In the genomic region with DNA sequence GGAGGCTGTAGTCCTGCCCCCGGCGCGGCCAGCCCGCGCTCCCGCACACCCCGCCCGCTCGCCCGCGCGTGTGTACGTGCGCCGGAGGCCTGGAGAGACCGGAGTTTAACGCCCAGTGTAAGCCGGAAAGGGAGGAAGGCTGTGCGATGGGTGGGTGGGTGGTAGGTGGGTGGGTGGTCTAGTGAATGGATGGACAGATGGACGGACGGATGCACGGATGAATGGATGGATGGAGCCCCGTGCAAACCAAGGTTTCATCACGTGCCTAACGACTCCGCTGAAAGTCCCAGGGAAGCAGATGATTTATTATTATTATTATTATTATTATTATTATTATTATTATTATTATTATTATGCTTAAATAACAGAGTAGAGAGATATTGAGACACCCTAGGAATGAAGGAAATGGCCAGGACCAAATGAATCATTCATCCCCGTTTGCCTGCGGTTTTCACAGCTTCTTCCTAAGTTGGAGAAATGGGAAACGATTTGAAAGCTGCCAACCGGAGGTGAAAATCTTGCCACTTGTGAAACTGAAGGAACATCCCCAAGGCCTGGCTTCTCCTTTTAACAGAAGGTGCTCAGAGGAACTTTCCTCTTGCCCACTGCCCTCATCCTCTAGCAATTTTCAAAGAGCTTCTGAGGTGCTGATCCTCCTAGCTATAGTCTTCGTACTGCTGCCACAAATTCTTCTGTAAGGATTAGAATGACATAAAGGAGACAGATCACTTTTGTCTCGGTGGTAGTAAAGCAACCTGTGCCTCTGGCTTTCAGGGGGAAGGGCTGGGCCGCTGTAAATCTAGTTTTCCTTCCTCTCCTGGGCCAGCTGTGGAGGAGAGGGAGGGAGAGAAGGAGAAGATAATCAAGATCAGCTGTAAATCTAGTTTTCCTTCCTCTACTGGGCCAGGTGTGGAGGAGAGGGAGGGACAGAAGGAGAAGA, we compare ENCODE assay signal across 8 cellular contexts. TPM values are rescaled to one million over a fixed set of nuclear protein-coding genes. Genes with fewer than 3 reads are reported as not detected.
DNase-seq lines count a peak whose midpoint lies in the region; ATAC-seq, FAIRE-seq and TF ChIP-seq lines count a peak whose summit lies in the region.

No MANE protein-coding gene starts in this region.

- H3K9me3 Mint-ChIP-seq in CD4-positive, alpha-beta memory T cell = peaks cover 0 to 7% (median 0%) of the 10 kb centered on the region in 8 donors
- peaks cover 2% of the 10 kb centered on the region for H3K9me3 Mint-ChIP-seq in stimulated activated effector memory CD8-positive, alpha-beta T cell treated with anti-CD3 and anti-CD28 coated beads, Interleukin-12 subunit alpha, Interleukin-12 subunit beta, amount 100 ng/mL, for 72 hours

- H3K9ac ChIP-seq in endothelial cell of umbilical vein (replicated peaks; ENCODE audit: extremely low read depth, insufficient read depth, low read length) = no peak overlapping the region

- BruUV-seq in endothelial cell of umbilical vein (replicated peaks; lab: Mats Ljungman, UMichigan) = no TSS peak

- H3K4me1 Mint-ChIP-seq in CD4-positive, alpha-beta memory T cell = peaks cover 0 to 13% (median 3%) of the 10 kb centered on the region in 4 donors
- no peaks in the 10 kb centered on the region for H3K4me1 Mint-ChIP-seq in stimulated activated effector memory CD8-positive, alpha-beta T cell treated with anti-CD3 and anti-CD28 coated beads, Interleukin-12 subunit alpha, Interleukin-12 subunit beta, amount 100 ng/mL, for 72 hours

- POLR2A ChIA-PET in CD4-positive, alpha-beta memory T cell (lab: Charles Lee; ENCODE audit: partially characterized antibody) = no interaction called here
- POLR2A ChIA-PET in endothelial cell of umbilical vein (lab: Charles Lee) = no interaction called here

- H2AFZ ChIP-seq in endothelial cell of umbilical vein (ENCODE audit: low read depth, low read length) = peak overlapping the region; percentile 62

- H3K4me3 Mint-ChIP-seq in CD4-positive, alpha-beta memory T cell = peak overlapping the region in 7 of 8 donors; percentile 11 to 62 (median 41)
- H3K4me3 Mint-ChIP-seq in stimulated activated effector memory CD8-positive, alpha-beta T cell treated with anti-CD3 and anti-CD28 coated beads, Interleukin-12 subunit alpha, Interleukin-12 subunit beta, amount 100 ng/mL, for 72 hours = no peak overlapping the region

- WGBS in pancreas, 2 donors = 11% methylated on average over 32 to 33 of the region's 33 CpGs

- TF ChIP-seq CTCF in endothelial cell of umbilical vein (IDR thresholded peaks at IDR 0.05; ENCODE audit: extremely low read depth in 1 of 2, insufficient read depth in 1 of 2, low read depth in 1 of 2, low read length in 2 of 2) (no peak), pancreas (IDR thresholded peaks at IDR 0.05) (no peak)

- FAIRE-seq in endothelial cell of umbilical vein (lab: Jason Lieb, UNC) (peak; percentile 42), pancreas (lab: Jason Lieb, UNC) (no peak)

- no peaks in the 10 kb centered on the region for H3K36me3 Mint-ChIP-seq in CD4-positive, alpha-beta memory T cell
- no peaks in the 10 kb centered on the region for H3K36me3 Mint-ChIP-seq in stimulated activated effector memory CD8-positive, alpha-beta T cell treated with anti-CD3 and anti-CD28 coated beads, Interleukin-12 subunit alpha, Interleukin-12 subunit beta, amount 100 ng/mL, for 72 hours

- dilution Hi-C loops in endothelial cell of umbilical vein (cut with MboI; ENCODE audit: extremely low pct_ligation_motif_present, low sequenced_read_pairs) = no loop called here

- no peaks in the 10 kb centered on the region for H3K9me1 ChIP-seq in endothelial cell of umbilical vein (replicated peaks; ENCODE audit: control insufficient read depth, extremely low read depth, insufficient read depth, low read length)

- no peaks in the 10 kb centered on the region for H3K79me2 ChIP-seq in endothelial cell of umbilical vein (ENCODE audit: control insufficient read depth, insufficient read depth, low read length)

- H3K27me3 ChIP-seq in CD4-positive, alpha-beta memory T cell (ENCODE audit: insufficient read depth, low read length) = no peaks in the 10 kb centered on the region
- no peaks in the 10 kb centered on the region for H3K27me3 ChIP-seq in endothelial cell of umbilical vein (ENCODE audit: control insufficient read depth in 2 of 2, insufficient read depth in 2 of 2, low read length in 2 of 2)
- no peaks in the 10 kb centered on the region for H3K27me3 ChIP-seq in pancreas

- CTCF ChIA-PET in CD4-positive, alpha-beta memory T cell (lab: Charles Lee; ENCODE audit: partially characterized antibody) = no interaction called here
- CTCF ChIA-PET in endothelial cell of umbilical vein (lab: Charles Lee) = interaction anchor here (0.6 to 2.2 kb wide), 5 partner anchors 34 to 626 kb away, joined by 3 to 10 read pairs (median 4); no protein-coding TSS in a partner anchor

- no peak for TF ChIP-seq POLR2A in endothelial cell of umbilical vein (IDR thresholded peaks at IDR 0.05; ENCODE audit: low read depth, low read length)

- H3K4me1 ChIP-seq in CD4-positive, alpha-beta memory T cell (ENCODE audit: insufficient read depth, low read length) = no peaks in the 10 kb centered on the region
- H3K4me1 ChIP-seq in endothelial cell of umbilical vein (ENCODE audit: control insufficient read depth, extremely low read depth, insufficient read depth, low read length) (peaks cover 3% of the 10 kb centered on the region), pancreas (no peaks in the 10 kb centered on the region)

- no peak overlapping the region for H3K27ac ChIP-seq in CD4-positive, alpha-beta memory T cell (ENCODE audit: low read depth, low read length)
- H3K27ac ChIP-seq in endothelial cell of umbilical vein (ENCODE audit: insufficient read depth, low read depth, low read length) = no peak overlapping the region
- no peak overlapping the region for H3K27ac ChIP-seq in pancreas

- no peaks in the 10 kb centered on the region for H3K36me3 ChIP-seq in CD4-positive, alpha-beta memory T cell (ENCODE audit: insufficient read depth, low read length)
- H3K36me3 ChIP-seq in endothelial cell of umbilical vein (ENCODE audit: control insufficient read depth in 2 of 2, extremely low read depth in 1 of 2, insufficient read depth in 2 of 2, low read length in 2 of 2) (no peaks in the 10 kb centered on the region), pancreas (no peaks in the 10 kb centered on the region)

- no peaks in the 10 kb centered on the region for H3K9me3 ChIP-seq in CD4-positive, alpha-beta memory T cell (ENCODE audit: control insufficient read depth in 1 of 2, low read length in 2 of 2)
- H3K9me3 ChIP-seq in endothelial cell of umbilical vein (replicated peaks; ENCODE audit: control insufficient read depth, insufficient read depth, low read length) (no peaks in the 10 kb centered on the region), pancreas (no peaks in the 10 kb centered on the region)

- no peak for DNase-seq in CD4-positive, alpha-beta memory T cell
- DNase-seq in LHCN-M2 (ENCODE audit: low read depth) (peak; percentile 26), endothelial cell of umbilical vein (ENCODE audit: low read depth, low spot score) (peak; percentile 5), pancreas (no peak), NCI-H446 treated with DMSO at 0.1 percent for 48 hours (lab: John Stamatoyannopoulos, UW) (no peak)
- no peak for DNase-seq in stimulated activated effector memory CD8-positive, alpha-beta T cell treated with anti-CD3 and anti-CD28 coated beads, Interleukin-12 subunit alpha, Interleukin-12 subunit beta, amount 100 ng/mL, for 72 hours (ENCODE audit: low spot score in 2 of 2)

- no peaks in the 10 kb centered on the region for H4K20me1 ChIP-seq in endothelial cell of umbilical vein (replicated peaks; ENCODE audit: control insufficient read depth, extremely low read depth, insufficient read depth, low read length)

- peaks cover 19 to 32% of the 10 kb centered on the region in 2 donors for H3K27me3 Mint-ChIP-seq in CD4-positive, alpha-beta memory T cell

- intact Hi-C loops in CD4-positive, alpha-beta memory T cell (cut with micrococcal nuclease) = no loop called here
- intact Hi-C loops in endothelial cell of umbilical vein (cut with micrococcal nuclease) = loop anchor here (2.0 to 10.0 kb wide), 4 partner anchors 127 to 625 kb away; a partner anchor contains a TSS
- intact Hi-C loops in pancreas (cut with DNase I) = no loop called here

- no peak overlapping the region for H3K4me3 ChIP-seq in CD4-positive, alpha-beta memory T cell (ENCODE audit: low read length in 2 of 2)
- H3K4me3 ChIP-seq in endothelial cell of umbilical vein (replicated peaks in 1 of 3; ENCODE audit: insufficient read depth in 1 of 3, low read depth in 1 of 3, low read length in 3 of 3) (peak overlapping the region; percentile 33 to 71 (median 45)), pancreas (peak overlapping the region; percentile 33 to 63 (median 44))

- peak overlapping the region; percentile 92 for H3K4me2 ChIP-seq in endothelial cell of umbilical vein (ENCODE audit: insufficient read depth, low read length)

- H3K27ac Mint-ChIP-seq in CD4-positive, alpha-beta memory T cell = no peak overlapping the region
- H3K27ac Mint-ChIP-seq in stimulated activated effector memory CD8-positive, alpha-beta T cell treated with anti-CD3 and anti-CD28 coated beads, Interleukin-12 subunit alpha, Interleukin-12 subunit beta, amount 100 ng/mL, for 72 hours = no peak overlapping the region

- ATAC-seq in pancreas (no peak), GM21423 (IDR thresholded peaks at IDR 0.05; ENCODE audit: unreplicated experiment) (no peak), HG03520 (IDR thresholded peaks at IDR 0.05; ENCODE audit: unreplicated experiment) (no peak)
- ATAC-seq in stimulated activated effector memory CD8-positive, alpha-beta T cell treated with anti-CD3 and anti-CD28 coated beads, Interleukin-12 subunit alpha, Interleukin-12 subunit beta, amount 100 ng/mL, for 72 hours = no peak

TF ChIP-seq in endothelial cell of umbilical vein, 7 proteins besides CTCF, POLR2A, EP300 and RAD21 (continues in another document):
- no peak for TF ChIP-seq FOS (IDR thresholded peaks at IDR 0.05; ENCODE audit: borderline replicate concordance, insufficient read depth, low read length)
- TF ChIP-seq POLR2AphosphoS5 (IDR thresholded peaks at IDR 0.05; ENCODE audit: insufficient read depth, low read depth, low read length) = no peak
- no peak for TF ChIP-seq MYC (IDR thresholded peaks at IDR 0.05; ENCODE audit: low read depth, low read length)

RNA-seq across cellular contexts. Expression of a gene that starts 0.6 kb away (rescaled TPM):
- total RNA-seq in CD4-positive, alpha-beta memory T cell = not detected
- not detected for polyA plus RNA-seq in CD4-positive, alpha-beta memory T cell
- total RNA-seq in LHCN-M2 (2014; rRNA removed) (0.11 and 0.19 TPM in 2 replicates), endothelial cell of umbilical vein (0.44 and 1.2 TPM in 2 replicates), pancreas (under 1 TPM; 0.08 to 0.64 (median 0.23) TPM)
- polyA plus RNA-seq in LHCN-M2 (2012) = 0.66 TPM
- polyA plus RNA-seq in endothelial cell of umbilical vein (0.33 and 0.43 TPM in 2 replicates), pancreas (1 to 10 TPM in 1 of 2 donors, under 1 TPM in 1; 0.34 to 4.2 TPM)
- 0.83 and 1.1 TPM in 2 replicates for polyA plus RNA-seq in endothelial cell of umbilical vein (2011; cell fraction: cytosol; rRNA removed)
- polyA plus RNA-seq in endothelial cell of umbilical vein (2011; cell fraction: nucleus; rRNA removed) = 0.52 and 1.0 TPM in 2 replicates
- 1.6 and 1.9 TPM in 2 replicates for polyA plus RNA-seq in endothelial cell of umbilical vein (2012)
- 0.15 and 0.66 TPM in 2 replicates for polyA minus RNA-seq in endothelial cell of umbilical vein
- not detected for polyA minus RNA-seq in endothelial cell of umbilical vein (2011; cell fraction: cytosol; rRNA and poly(A)+ RNA removed)
- polyA minus RNA-seq in endothelial cell of umbilical vein (2011; cell fraction: nucleus; rRNA and poly(A)+ RNA removed) = 0.91 and 1.1 TPM in 2 replicates

Comparison
In these comparisons a context has a peak if more than half of its experiments do, and no peak if none do; other contexts are left out.
1. DNase-seq: peak in LHCN-M2 (single experiment) and endothelial cell of umbilical vein (single experiment); none in CD4-positive, alpha-beta memory T cell (0 of 5), pancreas (0 of 6), stimulated activated effector memory CD8-positive, alpha-beta T cell treated with anti-CD3 and anti-CD28 coated beads, Interleukin-12 subunit alpha, Interleukin-12 subunit beta, amount 100 ng/mL, for 72 hours (0 of 2) and NCI-H446 treated with DMSO at 0.1 percent for 48 hours (single experiment).
2. H3K4me3 ChIP-seq: peak in endothelial cell of umbilical vein (3 of 3) and pancreas (4 of 4); none in CD4-positive, alpha-beta memory T cell (0 of 2).